In genomic region chr3:141556034-141556433, GRCh38 we compare ENCODE assay signal across 15 cellular contexts.
A peak's percentile ranks its signal among the peaks of the same experiment; 100 is the strongest.
DNase-seq lines count a peak whose midpoint lies in the region; ATAC-seq, FAIRE-seq and TF ChIP-seq lines count a peak whose summit lies in the region.
"Had no signal": no experiment of that assay in that cellular context is flagged by ENCODE, and none has a peak within 500 bp of the region (broad histone marks: within the 10 kb centered on the region; RNA-seq: fewer than 3 reads in every experiment).

No MANE protein-coding gene starts in this region.

- H3K4me3 Mint-ChIP-seq in HFFc6, result no peak overlapping the region
- H3K4me3 Mint-ChIP-seq in naive thymus-derived CD8-positive, alpha-beta T cell, result no peak overlapping the region
- H3K4me3 Mint-ChIP-seq: central memory CD8-positive, alpha-beta T cell had no signal

- no peak overlapping the region for H3K4me2 ChIP-seq in K562 (ENCODE audit: insufficient read depth, low read length)
- H3K4me2 ChIP-seq: A549 had no signal

- H3K9me3 Mint-ChIP-seq in HFFc6, result no peaks in the 10 kb centered on the region
- no peaks in the 10 kb centered on the region for H3K9me3 Mint-ChIP-seq in naive thymus-derived CD8-positive, alpha-beta T cell
- H3K9me3 Mint-ChIP-seq: central memory CD8-positive, alpha-beta T cell had no signal

- H3K4me3 ChIP-seq in K562, result no peak overlapping the region
- H3K4me3 ChIP-seq in heart left ventricle, result no peak overlapping the region
- H3K4me3 ChIP-seq: A549, suprapubic skin had no signal

- H3K79me2 ChIP-seq in K562 (ENCODE audit: control insufficient read depth, insufficient read depth, low read length), result no peaks in the 10 kb centered on the region
- H3K79me2 ChIP-seq: parathyroid adenoma had no signal

- no peak for TF ChIP-seq RAD21 in K562 (CRISPR knock-in tag; conservative IDR thresholded peaks at IDR 0.05 in 1 of 2, IDR thresholded peaks at IDR 0.05 in 1 of 2)

- no peak for TF ChIP-seq POLR2A in K562 (conservative IDR thresholded peaks at IDR 0.05)
- no peak for TF ChIP-seq POLR2A in heart left ventricle (IDR thresholded peaks at IDR 0.05)

- H3K36me3 Mint-ChIP-seq in HFFc6 (ENCODE audit: low read depth), result peaks cover 4% of the 10 kb centered on the region; the same call in 1 of the 2 replicates
- peaks cover under 1 to 38% (median 15%) of the 10 kb centered on the region in 3 donors for H3K36me3 Mint-ChIP-seq in naive thymus-derived CD8-positive, alpha-beta T cell

- H3K27me3 ChIP-seq in K562 (ENCODE audit: control insufficient read depth in 2 of 2, insufficient read depth in 2 of 2, low read length in 2 of 2), result no peaks in the 10 kb centered on the region
- no peaks in the 10 kb centered on the region for H3K27me3 ChIP-seq in heart left ventricle
- H3K27me3 ChIP-seq: suprapubic skin had no signal

- intact Hi-C loops in K562 (cut with micrococcal nuclease) (no loop called here), heart left ventricle (cut with DNase I) (loop anchor here in 4 of 10 donors (5.0 to 10.0 kb wide), 4 partner anchors 79 to 241 kb away; no protein-coding TSS in a partner anchor)

- H3K27ac ChIP-seq in K562 (ENCODE audit: extremely low read depth, low read depth, low read length) (no peak overlapping the region), heart left ventricle (no peak overlapping the region)
- H3K27ac ChIP-seq: A549, parathyroid adenoma, suprapubic skin had no signal

- no peaks in the 10 kb centered on the region for H4K20me1 ChIP-seq in K562 (replicated peaks; ENCODE audit: control insufficient read depth, insufficient read depth, low read length)

- H3K27ac Mint-ChIP-seq in HFFc6, result peak overlapping the region; percentile 72
- H3K27ac Mint-ChIP-seq in naive thymus-derived CD8-positive, alpha-beta T cell, result peak overlapping the region in 7 of 10 donors; percentile 26 to 81 (median 64)

- H3K36me3 ChIP-seq in K562 (ENCODE audit: control insufficient read depth, insufficient read depth, low read length), result peaks cover 25% of the 10 kb centered on the region; the same call in 2 of the 3 replicates
- peaks cover 0 to 58% (median 33%) of the 10 kb centered on the region in 9 donors for H3K36me3 ChIP-seq in heart left ventricle

- CTCF ChIA-PET in K562 (lab: Yijun Ruan, JAX; ENCODE audit: low intra/inter-chr PET ratio), result no interaction called here

- ATAC-seq in K562 (peak; percentile 25), heart left ventricle (no peak)
- ATAC-seq in naive thymus-derived CD8-positive, alpha-beta T cell, result no peak
- ATAC-seq: A549, left colon had no signal

- BruUV-seq in K562 (replicated peaks; lab: Mats Ljungman, UMichigan), result no TSS peak

- peak; percentile 19 to 31 for DNase-seq in activated CD4-positive, alpha-beta T cell treated with anti-CD3 and anti-CD28 coated beads, Interleukin-2, amount 50 U/mL, for 48 hours
- DNase-seq in activated CD4-positive, alpha-beta T cell treated with anti-CD3 and anti-CD28 coated beads, Interleukin-2, amount 50 U/mL, for 4 hours, result no peak
- DNase-seq in HFFc6 (peak; percentile 61), K562 (ENCODE audit: extremely low read depth in 1 of 4, low spot score in 3 of 4) (peak in 1 of 4 experiments; percentile 19), cerebellum (ENCODE audit: low spot score) (no peak), heart left ventricle (no peak)
- no peak for DNase-seq in naive thymus-derived CD8-positive, alpha-beta T cell
- no peak for DNase-seq in activated CD8-positive, alpha-beta memory T cell treated with anti-CD3 and anti-CD28 coated beads for 24 hours
- DNase-seq: activated effector memory CD4-positive, alpha-beta T cell treated with anti-CD3 and anti-CD28 coated beads, Interleukin-2, amount 50 U/mL, for 16 hours; left colon had no signal

- H3K9me1 ChIP-seq in K562 (ENCODE audit: control insufficient read depth, insufficient read depth, low read length), result no peaks in the 10 kb centered on the region

- WGBS in K562 (ENCODE audit: insufficient coverage, low coverage, missing lambda C conversion rate), result 36% methylated on average over 1 of the region's 1 CpG
- 95 to 100% (median 96%) methylated on average over 1 of the region's 1 CpG for WGBS in heart left ventricle, 4 donors

- in situ Hi-C loops in K562 (cut with MboI), result loop anchor here (5.0 kb wide), 1 partner anchor 94 kb away; no protein-coding TSS in a partner anchor

- H3K4me1 Mint-ChIP-seq in HFFc6 (ENCODE audit: low read depth), result peaks cover 23% of the 10 kb centered on the region
- H3K4me1 Mint-ChIP-seq in naive thymus-derived CD8-positive, alpha-beta T cell, result peaks cover 8 to 55% (median 44%) of the 10 kb centered on the region in 4 donors

- FAIRE-seq in K562 (lab: Jason Lieb, UNC), result no peak
- FAIRE-seq: A549, H54 had no signal

- H2AFZ ChIP-seq in K562 (ENCODE audit: low read depth, low read length), result no peak overlapping the region
- H2AFZ ChIP-seq: parathyroid adenoma had no signal

- no peaks in the 10 kb centered on the region for H3K27me3 Mint-ChIP-seq in HFFc6 (ENCODE audit: insufficient read depth)
- H3K27me3 Mint-ChIP-seq in naive thymus-derived CD8-positive, alpha-beta T cell, result no peaks in the 10 kb centered on the region
- H3K27me3 Mint-ChIP-seq: central memory CD8-positive, alpha-beta T cell had no signal

- TF ChIP-seq EP300 in K562 (IDR thresholded peaks at IDR 0.05; ENCODE audit: low read length), result no peak

- no peak for TF ChIP-seq CTCF in HFFc6 (IDR thresholded peaks at IDR 0.05)
- no peak for TF ChIP-seq CTCF in K562 (IDR thresholded peaks at IDR 0.05 in 2 of 3, conservative IDR thresholded peaks at IDR 0.05 in 1 of 3; ENCODE audit: insufficient read depth in 2 of 3, low read depth in 1 of 3, low read length in 3 of 3)
- TF ChIP-seq CTCF in heart left ventricle (IDR thresholded peaks at IDR 0.05), result no peak

- no peaks in the 10 kb centered on the region for H3K9me3 ChIP-seq in K562 (replicated peaks; ENCODE audit: control insufficient read depth, insufficient read depth, low read depth, low read length)
- no peaks in the 10 kb centered on the region for H3K9me3 ChIP-seq in heart left ventricle
- H3K9me3 ChIP-seq: A549, suprapubic skin had no signal

- POLR2A ChIA-PET in K562 (lab: Yijun Ruan, JAX), result interaction anchor here (0.6 kb wide), 2 partner anchors 154 to 245 kb away, joined by 3 read pairs; no protein-coding TSS in a partner anchor
- POLR2A ChIA-PET in naive thymus-derived CD8-positive, alpha-beta T cell (lab: Charles Lee), result interaction anchor here (3.9 kb wide), 1 partner anchor 69 kb away, joined by 30 read pairs; the partner anchor contains the start of gene RASA2

- H3K9ac ChIP-seq in K562 (ENCODE audit: insufficient read depth in 1 of 2, low read depth in 2 of 2, low read length in 2 of 2), result no peak overlapping the region
- H3K9ac ChIP-seq: parathyroid adenoma had no signal

- H3K4me1 ChIP-seq in K562 (replicated peaks in 1 of 2; ENCODE audit: control insufficient read depth in 2 of 2, insufficient read depth in 2 of 2, low read length in 2 of 2) (peaks cover 10 to 21% of the 10 kb centered on the region in 2 experiments), heart left ventricle (peaks cover 0 to 47% (median 2%) of the 10 kb centered on the region in 12 donors)
- H3K4me1 ChIP-seq: parathyroid adenoma had no signal

TF ChIP-seq in K562, 482 proteins besides CTCF, POLR2A, EP300 and RAD21 (continues in another document):
- no peak for TF ChIP-seq SMAD1 (IDR thresholded peaks at IDR 0.05; ENCODE audit: low read depth, low read length, partially characterized antibody)
- TF ChIP-seq CCNT2 (IDR thresholded peaks at IDR 0.05; ENCODE audit: borderline replicate concordance, extremely low read depth, insufficient read length, low read depth, low read length), result no peak
- no peak for TF ChIP-seq NCOA4 (IDR thresholded peaks at IDR 0.05; ENCODE audit: partially characterized antibody)
- no peak for TF ChIP-seq BRF1 (IDR thresholded peaks at IDR 0.05; ENCODE audit: borderline replicate concordance, extremely low read depth, insufficient read length)
- TF ChIP-seq POLR2G (IDR thresholded peaks at IDR 0.05; ENCODE audit: low read depth, low read length), result no peak
- TF ChIP-seq IRF2 (CRISPR knock-in tag; IDR thresholded peaks at IDR 0.05), result no peak
- TF ChIP-seq PHF8 (IDR thresholded peaks at IDR 0.05; ENCODE audit: borderline replicate concordance, low read length), result no peak
- TF ChIP-seq PKNOX1 (IDR thresholded peaks at IDR 0.05), result peak; percentile 17; the same call in 1 of the 2 replicates
- TF ChIP-seq HMBOX1 (IDR thresholded peaks at IDR 0.05), result peak; percentile 78
- TF ChIP-seq THRAP3 (IDR thresholded peaks at IDR 0.05; ENCODE audit: borderline replicate concordance), result no peak
- no peak for TF ChIP-seq ZNF280A (IDR thresholded peaks at IDR 0.05; ENCODE audit: low read depth, partially characterized antibody)

Comparison
In these comparisons a context has a peak if more than half of its experiments do, and no peak if none do; other contexts are left out.
1. DNase-seq: peak in activated CD4-positive, alpha-beta T cell treated with anti-CD3 and anti-CD28 coated beads, Interleukin-2, amount 50 U/mL, for 48 hours (2 of 2) and HFFc6 (single experiment); none in activated CD4-positive, alpha-beta T cell treated with anti-CD3 and anti-CD28 coated beads, Interleukin-2, amount 50 U/mL, for 4 hours (0 of 2), naive thymus-derived CD8-positive, alpha-beta T cell (0 of 10), cerebellum (single experiment), heart left ventricle (0 of 5) and activated CD8-positive, alpha-beta memory T cell treated with anti-CD3 and anti-CD28 coated beads for 24 hours (single experiment).